ENCODE assay signal across 10 cellular contexts in genomic region chr15:73699249-73700040, GRCh38. TPM values are rescaled to one million over a fixed set of nuclear protein-coding genes. Genes with fewer than 3 reads are reported as not detected.
"Had no signal": no experiment of that assay in that cellular context is flagged by ENCODE, and none has a peak within 500 bp of the region (broad histone marks: within the 10 kb centered on the region; RNA-seq: fewer than 3 reads in every experiment).

No MANE protein-coding gene starts in this region.

- H3K9me3 Mint-ChIP-seq: activated naive CD8-positive, alpha-beta T cell treated with anti-CD3 and anti-CD28 coated beads, Interleukin-2, amount 10 ng/mL, durations not matched to agents 7 days and 5 days; nephron had no signal

- H3K4me3 Mint-ChIP-seq: activated naive CD8-positive, alpha-beta T cell treated with anti-CD3 and anti-CD28 coated beads, Interleukin-2, amount 10 ng/mL, durations not matched to agents 7 days and 5 days; nephron had no signal

- H3K27ac Mint-ChIP-seq: activated naive CD8-positive, alpha-beta T cell treated with anti-CD3 and anti-CD28 coated beads, Interleukin-2, amount 10 ng/mL, durations not matched to agents 7 days and 5 days had no signal

- H3K9me3 ChIP-seq: esophagus muscularis mucosa, gastroesophageal sphincter, heart right ventricle, left lung, psoas muscle, testis, upper lobe of right lung had no signal

- H3K4me3 ChIP-seq: esophagus muscularis mucosa, gastroesophageal sphincter, heart right ventricle, left lung, psoas muscle, testis, upper lobe of right lung had no signal

- H3K27ac ChIP-seq: esophagus muscularis mucosa, gastroesophageal sphincter, heart right ventricle, left lung, psoas muscle, testis, upper lobe of right lung had no signal

- H3K27me3 ChIP-seq: esophagus muscularis mucosa, gastroesophageal sphincter, testis, upper lobe of right lung had no signal

- H3K36me3 Mint-ChIP-seq: activated naive CD8-positive, alpha-beta T cell treated with anti-CD3 and anti-CD28 coated beads, Interleukin-2, amount 10 ng/mL, durations not matched to agents 7 days and 5 days had no signal

- H3K36me3 ChIP-seq: upper lobe of right lung had no signal

- DNase-seq: activated gamma-delta T cell, upper lobe of right lung had no signal

RNA-seq across cellular contexts. Expression of gene INSYN1, which starts 53.7 kb away (rescaled TPM):
- total RNA-seq: activated naive CD8-positive, alpha-beta T cell treated with anti-CD3 and anti-CD28 coated beads, Interleukin-2, amount 10 ng/mL, durations not matched to agents 7 days and 5 days had no signal
